Comparison of ENCODE assay signal across 8 cellular contexts in the genomic region with DNA sequence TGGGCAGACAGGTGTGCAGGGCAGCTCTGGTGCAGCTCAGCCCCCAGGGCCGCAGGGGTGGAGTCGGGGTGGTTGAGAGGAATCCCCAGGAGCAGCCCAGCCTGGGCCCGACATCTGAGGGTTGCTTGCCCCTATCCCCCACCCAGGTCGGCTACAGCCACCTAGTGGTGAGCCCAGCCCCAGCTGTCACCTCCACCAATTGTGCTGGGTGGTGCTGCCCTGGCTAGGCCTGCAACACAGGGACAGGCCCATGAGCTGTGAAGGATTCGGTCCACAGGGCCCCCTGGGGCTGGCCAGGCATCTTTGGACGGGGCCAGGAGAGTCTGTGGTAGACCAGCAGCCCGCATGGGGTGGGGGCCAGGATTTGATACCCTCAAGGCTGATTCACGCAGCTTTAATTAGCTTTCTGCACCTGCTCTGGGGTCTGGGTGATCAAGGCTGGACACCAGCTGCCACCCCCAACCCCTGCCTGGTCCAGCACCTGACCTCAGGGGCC. TPM values are rescaled to one million over a fixed set of nuclear protein-coding genes. Genes with fewer than 3 reads are reported as not detected.
DNase-seq lines count a peak whose midpoint lies in the region; ATAC-seq and TF ChIP-seq lines count a peak whose summit lies in the region.

No MANE protein-coding gene starts in this region.

- H4K8ac ChIP-seq in neuronal stem cell (ENCODE audit: low read depth, low read length): no peak overlapping the region

- no peaks in the 10 kb centered on the region for H3K27me3 Mint-ChIP-seq in activated CD4-positive, alpha-beta T cell treated with anti-CD3 and anti-CD28 coated beads, Interleukin-2, amount 10 ng/mL, durations not matched to agents 7 days and 5 days
- H3K27me3 Mint-ChIP-seq in endothelial cell (ENCODE audit: unreplicated experiment): peaks cover 5% of the 10 kb centered on the region

- TF ChIP-seq CTCF in AG10803 (conservative IDR thresholded peaks at IDR 0.05; ENCODE audit: low read length) (peak; percentile 17; the same call in 1 of the 2 replicates), endothelial cell (IDR thresholded peaks at IDR 0.05; ENCODE audit: unreplicated experiment) (peak; percentile 32)

- no peak overlapping the region for H3K27ac ChIP-seq in neuronal stem cell (replicated peaks; ENCODE audit: low read length)

- H3K9me3 ChIP-seq in neuronal stem cell (replicated peaks in 1 of 2; ENCODE audit: control insufficient read depth in 2 of 2, insufficient read depth in 1 of 2, low read depth in 1 of 2, low read length in 2 of 2) (no peaks in the 10 kb centered on the region), MG63 (no peaks in the 10 kb centered on the region)

- H2BK5ac ChIP-seq in neuronal stem cell (ENCODE audit: low read length): peak overlapping the region; percentile 94

- WGBS in neuronal stem cell (ENCODE audit: extremely low coverage in 2 of 2, insufficient read length in 2 of 2, insufficient replicate concordance in 1 of 2), 2 donors: no CpG with 5 or more reads among the region's 8 CpGs

- H3K14ac ChIP-seq in neuronal stem cell (ENCODE audit: low read length): no peak overlapping the region

- POLR2A ChIA-PET in activated CD4-positive, alpha-beta T cell treated with anti-CD3 and anti-CD28 coated beads, Interleukin-2, amount 10 ng/mL, durations not matched to agents 7 days and 5 days (lab: Charles Lee): no interaction called here

- DNase-seq in AG10803 (ENCODE audit: low read depth) (no peak), NCI-H1436 treated with DMSO at 0.1 percent for 48 hours (lab: John Stamatoyannopoulos, UW) (peak; percentile 27), endothelial cell (ENCODE audit: low spot score) (peak; percentile 66), neuronal stem cell (ENCODE audit: low spot score) (peak; percentile 38), MG63 (no peak)
- DNase-seq in activated CD4-positive, alpha-beta T cell treated with anti-CD3 and anti-CD28 coated beads, Interleukin-2, amount 10 ng/mL, durations not matched to agents 7 days and 5 days: peak; percentile 73

- H3K9ac ChIP-seq in neuronal stem cell (ENCODE audit: low read depth, low read length, poor library complexity): no peak overlapping the region

- H3K36me3 ChIP-seq in neuronal stem cell (replicated peaks in 1 of 2; ENCODE audit: control insufficient read depth in 2 of 2, insufficient read depth in 2 of 2, low read length in 2 of 2) (peaks cover 15 to 16% of the 10 kb centered on the region in 2 donors), MG63 (no peaks in the 10 kb centered on the region)

- H3K23ac ChIP-seq in neuronal stem cell (ENCODE audit: low read depth, low read length, poor library complexity): peak overlapping the region; percentile 90

- peak overlapping the region; percentile 98 for H2BK15ac ChIP-seq in neuronal stem cell (ENCODE audit: low read length)

- H2BK120ac ChIP-seq in neuronal stem cell (ENCODE audit: low read depth, low read length): no peak overlapping the region

- no peak overlapping the region for H3K4ac ChIP-seq in neuronal stem cell (ENCODE audit: low read length)

- peak; percentile 71 for ATAC-seq in GM18502 (IDR thresholded peaks at IDR 0.05; ENCODE audit: poor library complexity, unreplicated experiment)
- no peak for ATAC-seq in HG02759 (IDR thresholded peaks at IDR 0.05; ENCODE audit: unreplicated experiment)

- H4K91ac ChIP-seq in neuronal stem cell (ENCODE audit: low read depth, low read length, poor library complexity): no peak overlapping the region

- H3K27ac Mint-ChIP-seq in activated CD4-positive, alpha-beta T cell treated with anti-CD3 and anti-CD28 coated beads, Interleukin-2, amount 10 ng/mL, durations not matched to agents 7 days and 5 days: peak overlapping the region; percentile 93
- no peak overlapping the region for H3K27ac Mint-ChIP-seq in endothelial cell (ENCODE audit: unreplicated experiment)

- H3K18ac ChIP-seq in neuronal stem cell (ENCODE audit: low read length): peak overlapping the region; percentile 50

- CTCF ChIA-PET in activated CD4-positive, alpha-beta T cell treated with anti-CD3 and anti-CD28 coated beads, Interleukin-2, amount 10 ng/mL, durations not matched to agents 7 days and 5 days (lab: Charles Lee): interaction anchor here (0.7 to 1.7 kb wide), 7 partner anchors 8 to 108 kb away, joined by 3 to 7 read pairs (median 5); no protein-coding TSS in a partner anchor

- H3K9me3 Mint-ChIP-seq in activated CD4-positive, alpha-beta T cell treated with anti-CD3 and anti-CD28 coated beads, Interleukin-2, amount 10 ng/mL, durations not matched to agents 7 days and 5 days: no peaks in the 10 kb centered on the region
- H3K9me3 Mint-ChIP-seq in endothelial cell (ENCODE audit: unreplicated experiment): no peaks in the 10 kb centered on the region

- no peak overlapping the region for H3K4me2 ChIP-seq in neuronal stem cell (ENCODE audit: insufficient read depth, low read length, poor library complexity, severe bottlenecking)

- peaks cover 14% of the 10 kb centered on the region for H3K79me1 ChIP-seq in neuronal stem cell (ENCODE audit: low read depth, low read length)

- H3K4me3 Mint-ChIP-seq in activated CD4-positive, alpha-beta T cell treated with anti-CD3 and anti-CD28 coated beads, Interleukin-2, amount 10 ng/mL, durations not matched to agents 7 days and 5 days: no peak overlapping the region
- no peak overlapping the region for H3K4me3 Mint-ChIP-seq in endothelial cell (ENCODE audit: unreplicated experiment)

- peak overlapping the region; percentile 100 for H2AK5ac ChIP-seq in neuronal stem cell (ENCODE audit: low read depth, low read length)

- peak overlapping the region; percentile 93 for H2BK12ac ChIP-seq in neuronal stem cell (ENCODE audit: low read length)

- H3K4me3 ChIP-seq in AG10803 (ENCODE audit: low read length) (no peak overlapping the region), neuronal stem cell (ENCODE audit: low read length in 2 of 2) (no peak overlapping the region), MG63 (no peak overlapping the region)

- H3K4me1 ChIP-seq in neuronal stem cell (ENCODE audit: control insufficient read depth in 2 of 2, insufficient read depth in 1 of 2, low read depth in 1 of 2, low read length in 2 of 2): peaks cover 27 to 30% of the 10 kb centered on the region in 2 donors

- no peak overlapping the region for H2AFZ ChIP-seq in neuronal stem cell (ENCODE audit: low read length)

- H3K27me3 ChIP-seq in neuronal stem cell (ENCODE audit: control insufficient read depth in 3 of 3, insufficient read depth in 3 of 3, low read depth in 1 of 3, low read length in 3 of 3) (peaks cover 0 to 16% (median 0%) of the 10 kb centered on the region in 3 experiments), MG63 (no peaks in the 10 kb centered on the region)

- H3K4me1 Mint-ChIP-seq in activated CD4-positive, alpha-beta T cell treated with anti-CD3 and anti-CD28 coated beads, Interleukin-2, amount 10 ng/mL, durations not matched to agents 7 days and 5 days: peaks cover 32% of the 10 kb centered on the region
- H3K4me1 Mint-ChIP-seq in endothelial cell (ENCODE audit: unreplicated experiment): peaks cover 18% of the 10 kb centered on the region

- H3K36me3 Mint-ChIP-seq in activated CD4-positive, alpha-beta T cell treated with anti-CD3 and anti-CD28 coated beads, Interleukin-2, amount 10 ng/mL, durations not matched to agents 7 days and 5 days (ENCODE audit: low read depth): no peaks in the 10 kb centered on the region
- no peaks in the 10 kb centered on the region for H3K36me3 Mint-ChIP-seq in endothelial cell (ENCODE audit: low read depth, unreplicated experiment)

RNA-seq across cellular contexts. Expression of a gene that starts 29.5 kb away (rescaled TPM):
- total RNA-seq in activated CD4-positive, alpha-beta T cell treated with anti-CD3 and anti-CD28 coated beads, Interleukin-2, amount 10 ng/mL, durations not matched to agents 7 days and 5 days: 1 to 10 TPM; 3.1 to 4.0 TPM
- total RNA-seq in endothelial cell (ENCODE audit: unreplicated experiment): 19.0 TPM
- polyA plus RNA-seq in neuronal stem cell (2013, experiment 1 of 2): 23.2 TPM
- 22.9 TPM for polyA plus RNA-seq in neuronal stem cell (2013, experiment 2 of 2)
- total RNA-seq in MG63 (2014; rRNA removed; shearing (Covaris generic); ENCODE audit: low replicate concordance): 0.10 and 5.7 TPM in 2 replicates

Comparison
In these comparisons a context has a peak if more than half of its experiments do, and no peak if none do; other contexts are left out.
1. DNase-seq: peak in NCI-H1436 treated with DMSO at 0.1 percent for 48 hours (single experiment), activated CD4-positive, alpha-beta T cell treated with anti-CD3 and anti-CD28 coated beads, Interleukin-2, amount 10 ng/mL, durations not matched to agents 7 days and 5 days (single experiment), endothelial cell (single experiment) and neuronal stem cell (single experiment); none in AG10803 (single experiment) and MG63 (single experiment).